9 cellular contexts compared by ENCODE assay signal in the genomic region with DNA sequence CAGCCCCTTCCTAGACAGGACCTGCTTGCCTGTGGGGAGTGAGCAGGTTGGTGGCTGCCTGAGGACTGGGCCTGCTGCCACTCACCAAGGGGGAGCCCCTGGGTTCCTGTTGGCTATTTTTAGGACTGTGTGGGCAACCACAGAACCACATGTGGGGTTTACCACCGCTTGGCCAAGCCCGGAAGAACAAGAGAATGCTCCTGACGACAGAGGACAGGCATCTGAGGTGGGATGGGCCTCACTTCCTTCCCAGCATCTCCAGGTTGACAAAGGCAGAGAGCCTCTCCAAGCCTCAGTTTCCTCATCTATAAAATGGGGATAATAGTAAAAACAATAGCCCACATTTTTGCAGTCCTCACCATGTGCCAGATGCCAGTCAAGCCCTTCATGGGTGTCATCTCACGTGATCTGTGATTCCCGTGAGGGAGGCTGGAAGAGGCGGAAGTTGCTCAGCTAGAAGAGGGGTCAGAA. TPM values are rescaled to one million over a fixed set of nuclear protein-coding genes. Genes with fewer than 3 reads are reported as not detected.
DNase-seq lines count a peak whose midpoint lies in the region; ATAC-seq, FAIRE-seq and TF ChIP-seq lines count a peak whose summit lies in the region.
"Had no signal": no experiment of that assay in that cellular context is flagged by ENCODE, and none has a peak within 500 bp of the region (broad histone marks: within the 10 kb centered on the region; RNA-seq: fewer than 3 reads in every experiment).

No MANE protein-coding gene starts in this region.

- H3K4me1 Mint-ChIP-seq in activated T-cell treated with anti-CD3 and anti-CD28 coated beads, Interleukin-2, amount 50 U/mL, for 72 hours (ENCODE audit: low read depth), result peaks cover 47% of the 10 kb centered on the region

- in situ Hi-C loops in ACHN (cut with HindIII; ENCODE audit: low pct_ligation_motif_present, low pct_unique_long_range_greater_than_20kb, low sequenced_read_pairs), result no loop called here

- DNase-seq in GM12892 (ENCODE audit: insufficient read length), result peak; percentile 49
- DNase-seq in Jurkat, Clone E6-1 (ENCODE audit: low read depth, low spot score), result peak; percentile 42
- DNase-seq in activated T-cell treated with anti-CD3 and anti-CD28 coated beads, Interleukin-2, amount 50 U/mL, for 72 hours, result peak; percentile 73 to 80
- peak; percentile 42 to 43 for DNase-seq in stimulated activated CD4-positive, alpha-beta T cell treated with anti-CD3 and anti-CD28 coated beads, Interleukin-4, amount 100 ng/mL, for 48 hours (ENCODE audit: low read depth in 2 of 2)
- no peak for DNase-seq in ACHN
- no peak for DNase-seq in SW 1271 (lab: John Stamatoyannopoulos, UW)
- DNase-seq in NCI-H2196 treated with DMSO at 0.1 percent for 48 hours (lab: John Stamatoyannopoulos, UW; ENCODE audit: unreplicated experiment), result no peak

- peak overlapping the region; percentile 66 for H3K27ac Mint-ChIP-seq in activated T-cell treated with anti-CD3 and anti-CD28 coated beads, Interleukin-2, amount 50 U/mL, for 72 hours

- no peaks in the 10 kb centered on the region for H3K27me3 Mint-ChIP-seq in activated T-cell treated with anti-CD3 and anti-CD28 coated beads, Interleukin-2, amount 50 U/mL, for 72 hours (ENCODE audit: low read depth)

- H3K4me3 ChIP-seq in Jurkat, Clone E6-1 (ENCODE audit: low read length), result no peak overlapping the region

- H3K9me3 Mint-ChIP-seq in activated T-cell treated with anti-CD3 and anti-CD28 coated beads, Interleukin-2, amount 50 U/mL, for 72 hours, result peaks cover 8 to 11% of the 10 kb centered on the region in 2 donors

- peaks cover 9 to 19% of the 10 kb centered on the region in 2 donors for H3K36me3 Mint-ChIP-seq in activated T-cell treated with anti-CD3 and anti-CD28 coated beads, Interleukin-2, amount 50 U/mL, for 72 hours (ENCODE audit: insufficient read depth in 2 of 2)

- peak; percentile 97 for FAIRE-seq in GM12892 (lab: Jason Lieb, UNC)

- no peak for TF ChIP-seq POLR2A in GM12892 (IDR thresholded peaks at IDR 0.05; ENCODE audit: low read depth, low read length)

- H3K4me3 Mint-ChIP-seq in activated T-cell treated with anti-CD3 and anti-CD28 coated beads, Interleukin-2, amount 50 U/mL, for 72 hours, result peak overlapping the region; percentile 17 to 31

- peak; percentile 80 for ATAC-seq in GM21529 (IDR thresholded peaks at IDR 0.05; ENCODE audit: unreplicated experiment)
- peak; percentile 59 to 60 for ATAC-seq in activated T-cell treated with anti-CD3 and anti-CD28 coated beads, Interleukin-2, amount 50 U/mL, for 72 hours (replicated peaks in 1 of 2)
- ATAC-seq: Panc1 had no signal

RNA-seq across cellular contexts. Expression of gene LRRC32, which starts 43.6 kb away (rescaled TPM):
- 5.1 TPM for polyA plus RNA-seq in GM12892 (2012; ENCODE audit: missing spikeins)
- not detected for polyA plus RNA-seq in Jurkat, Clone E6-1 (2012; ENCODE audit: insufficient read depth, insufficient read length)
- total RNA-seq in activated T-cell treated with anti-CD3 and anti-CD28 coated beads, Interleukin-2, amount 50 U/mL, for 72 hours, result 10 to 100 TPM; 12.5 to 16.4 TPM

Comparison
In these comparisons a context has a peak if more than half of its experiments do, and no peak if none do; other contexts are left out.
1. DNase-seq: peak in GM12892 (single experiment), Jurkat, Clone E6-1 (single experiment), activated T-cell treated with anti-CD3 and anti-CD28 coated beads, Interleukin-2, amount 50 U/mL, for 72 hours (2 of 2) and stimulated activated CD4-positive, alpha-beta T cell treated with anti-CD3 and anti-CD28 coated beads, Interleukin-4, amount 100 ng/mL, for 48 hours (2 of 2); none in ACHN (single experiment), SW 1271 (0 of 2) and NCI-H2196 treated with DMSO at 0.1 percent for 48 hours (single experiment).